28 cellular contexts compared by ENCODE assay signal in the genomic region with DNA sequence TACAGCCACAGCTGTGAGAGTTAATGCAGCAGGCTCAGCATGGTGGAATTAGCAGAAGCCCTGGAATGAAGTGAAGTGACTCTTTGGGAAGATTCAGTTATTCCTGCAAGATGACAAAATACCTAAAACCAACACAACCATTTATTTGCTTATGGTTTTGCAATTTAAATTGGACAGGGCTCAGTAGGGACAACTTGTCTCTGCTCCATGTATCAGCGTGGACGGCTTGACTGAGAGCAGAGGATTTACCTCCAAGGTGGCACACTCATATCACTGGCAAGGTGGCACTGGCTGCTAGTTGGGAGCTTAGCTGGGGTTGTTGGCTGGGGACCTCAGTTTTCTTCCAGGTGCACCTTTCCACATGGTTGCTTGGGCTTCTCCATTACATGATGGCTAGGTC. TPM values are rescaled to one million over a fixed set of nuclear protein-coding genes. Genes with fewer than 3 reads are reported as not detected.
"Had no signal": no experiment of that assay in that cellular context is flagged by ENCODE, and none has a peak within 500 bp of the region (broad histone marks: within the 10 kb centered on the region; RNA-seq: fewer than 3 reads in every experiment).

No MANE protein-coding gene starts in this region.

- H3K36me3 ChIP-seq: colonic mucosa, gastrocnemius medialis, heart left ventricle, ovary, stomach, tibial artery, upper lobe of left lung had no signal

- H3K4me3 ChIP-seq: colonic mucosa, gastrocnemius medialis, heart left ventricle, ovary, smooth muscle cell, stomach, testis, tibial artery, upper lobe of left lung had no signal

- H3K4me2 ChIP-seq: smooth muscle cell had no signal

- ATAC-seq: esophagus mucosa; gastrocnemius medialis; left colon; naive thymus-derived CD8-positive, alpha-beta T cell; sciatic nerve; stimulated activated effector memory CD8-positive, alpha-beta T cell treated with anti-CD3 and anti-CD28 coated beads, Interleukin-12 subunit alpha, Interleukin-12 subunit beta, amount 100 ng/mL, for 72 hours had no signal

- DNase-seq: colonic mucosa; effector CD8-positive, alpha-beta T cell; endodermal cell; foreskin fibroblast; gastrocnemius medialis; heart left ventricle; hippocampal formation; left colon; mesenchymal stem cell; midbrain; naive thymus-derived CD8-positive, alpha-beta T cell; nephron progenitor cell; occipital lobe; ovary; retina; stimulated activated CD4-positive, alpha-beta T cell treated with anti-CD3 and anti-CD28 coated beads, Interleukin-12 subunit alpha, Interleukin-12 subunit beta, amount 100 ng/mL, for 4 hours; stimulated activated CD4-positive, alpha-beta T cell treated with anti-CD3 and anti-CD28 coated beads, Interleukin-1b, Interleukin-23, amount 100 ng/mL, for 48 hours; stimulated activated CD4-positive, alpha-beta T cell treated with anti-CD3 and anti-CD28 coated beads, Interleukin-4, amount 100 ng/mL, for 24 hours; stimulated activated naive CD4-positive, alpha-beta T cell treated with Interleukin-2 at 50 U/mL for 16 hours; stomach; testis; tibial artery had no signal

- H3K27me3 ChIP-seq: colonic mucosa, gastrocnemius medialis, heart left ventricle, ovary, stomach, testis, tibial artery, upper lobe of left lung had no signal

- H3K4me1 ChIP-seq: colonic mucosa, testis, tibial artery, upper lobe of left lung had no signal

- H3K27ac ChIP-seq: colonic mucosa, epithelial cell of prostate, gastrocnemius medialis, heart left ventricle, ovary, stomach, testis, tibial artery, upper lobe of left lung had no signal

- H3K9me3 ChIP-seq: colonic mucosa, gastrocnemius medialis, heart left ventricle, ovary, stomach, testis, tibial artery, upper lobe of left lung had no signal

RNA-seq across cellular contexts. Expression of a gene that starts 58.3 kb away (rescaled TPM):
- total RNA-seq: naive thymus-derived CD8-positive, alpha-beta T cell had no signal
